Comparison of ENCODE assay signal across 11 cellular contexts in genomic region chr22:44409211-44409648, GRCh38.
"Had no signal": no experiment of that assay in that cellular context is flagged by ENCODE, and none has a peak within 500 bp of the region (broad histone marks: within the 10 kb centered on the region; RNA-seq: fewer than 3 reads in every experiment).

No MANE protein-coding gene starts in this region.

- DNase-seq: activated CD4-positive, alpha-beta T cell treated with anti-CD3 and anti-CD28 coated beads for 4 hours; activated CD8-positive, alpha-beta T cell treated with anti-CD3 and anti-CD28 coated beads for 36 hours; activated naive CD4-positive, alpha-beta T cell treated with anti-CD3 and anti-CD28 coated beads, Interleukin-2, amount 50 U/mL, for 16 hours; adrenal gland; central memory CD4-positive, alpha-beta T cell; effector memory CD8-positive, alpha-beta T cell; T1000; thyroid gland had no signal

- ATAC-seq: activated CD8-positive, alpha-beta T cell treated with anti-CD3 and anti-CD28 coated beads for 36 hours; effector memory CD8-positive, alpha-beta T cell had no signal

- H3K27ac ChIP-seq: adrenal gland, hepatocyte, skin epidermis, thyroid gland, vagina had no signal

- H3K4me1 ChIP-seq: adrenal gland, thyroid gland, vagina had no signal

- H3K9me3 ChIP-seq: adrenal gland, thyroid gland, vagina had no signal

- H3K4me3 ChIP-seq: adrenal gland, hepatocyte, skin epidermis, thyroid gland, vagina had no signal

- H3K27me3 ChIP-seq: adrenal gland, hepatocyte, thyroid gland, vagina had no signal

- H3K36me3 ChIP-seq: adrenal gland, thyroid gland, vagina had no signal
